Comparison of ENCODE assay signal across 1 cellular context in the genomic region with DNA sequence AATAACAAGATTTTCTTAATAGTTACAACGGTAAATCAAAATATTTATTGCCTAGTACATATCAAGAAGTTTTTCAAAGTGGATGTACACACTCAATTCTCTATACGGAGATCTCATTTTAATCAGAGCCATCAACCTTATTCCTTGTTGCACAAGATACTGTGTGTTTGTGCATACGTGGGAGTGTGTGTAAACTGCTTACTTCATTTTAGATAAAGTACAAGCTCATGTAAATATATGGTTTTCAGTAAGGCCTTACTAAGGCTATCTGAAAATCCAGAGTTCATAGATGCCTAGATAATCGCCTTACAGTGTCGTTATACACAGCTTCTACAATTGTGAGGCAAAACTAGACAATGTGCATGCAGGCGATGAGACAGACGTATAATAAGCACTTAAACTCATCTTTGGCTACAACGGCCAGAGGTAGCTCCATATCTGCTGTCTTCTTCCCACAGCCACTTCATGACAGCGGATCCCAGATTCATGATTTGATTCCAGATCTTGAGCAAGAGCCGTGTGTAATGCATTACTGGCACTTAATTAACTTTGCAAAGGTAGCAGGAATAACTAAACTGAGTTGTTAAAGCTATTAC.
TF ChIP-seq lines count a peak whose summit lies in the region.

No MANE protein-coding gene starts in this region.

TF ChIP-seq in GM23338, 12 proteins besides CTCF, POLR2A, EP300 and RAD21 (continued from another document):
- TF ChIP-seq EZH2phosphoT487 (IDR thresholded peaks at IDR 0.05; ENCODE audit: unreplicated experiment) = no peak
- TF ChIP-seq NANOG (IDR thresholded peaks at IDR 0.05; ENCODE audit: borderline replicate concordance) = no peak
- no peak for TF ChIP-seq ZNF331 (CRISPR knock-in tag; IDR thresholded peaks at IDR 0.05; ENCODE audit: low read depth)
